Comparison of ENCODE assay signal across 11 cellular contexts in genomic region chr11:68012843-68013610, GRCh38. TPM values are rescaled to one million over a fixed set of nuclear protein-coding genes. Genes with fewer than 3 reads are reported as not detected.
A peak's percentile ranks its signal among the peaks of the same experiment; 100 is the strongest.
DNase-seq lines count a peak whose midpoint lies in the region; ATAC-seq and TF ChIP-seq lines count a peak whose summit lies in the region.
"Had no signal": no experiment of that assay in that cellular context is flagged by ENCODE, and none has a peak within 500 bp of the region (broad histone marks: within the 10 kb centered on the region; RNA-seq: fewer than 3 reads in every experiment).

No MANE protein-coding gene starts in this region.

- DNase-seq in AG08396 (ENCODE audit: low spot score) (peak; percentile 92), M059J (ENCODE audit: low read depth) (peak; percentile 100), coronary artery (ENCODE audit: low spot score) (peak; percentile 93), mucosa of gallbladder (ENCODE audit: low spot score) (peak; percentile 81), NOMO-1 (lab: John Stamatoyannopoulos, UW; ENCODE audit: unreplicated experiment in 2 of 2) (no peak), left lobe of liver (ENCODE audit: low spot score) (no peak), occipital lobe (lab: John Stamatoyannopoulos, UW) (no peak), Right ventricle myocardium superior (no peak)
- DNase-seq: activated CD4-positive, alpha-beta T cell treated with anti-CD3 and anti-CD28 coated beads, Interleukin-2, amount 50 U/mL, for 1 hour; NCI-H1092 treated with DMSO at 0.1 percent for 48 hours; stimulated activated CD4-positive, alpha-beta T cell treated with anti-CD3 and anti-CD28 coated beads, Interleukin-2, amount 100 ng/mL, for 24 hours had no signal

- ATAC-seq in left lobe of liver (no peak), Right ventricle myocardium superior (ENCODE audit: poor library complexity) (no peak)

- H3K27ac ChIP-seq in coronary artery, result peak overlapping the region; percentile 88 to 99

- peak overlapping the region; percentile 39 for H3K4me3 ChIP-seq in coronary artery

- TF ChIP-seq CTCF in coronary artery (IDR thresholded peaks at IDR 0.05), result no peak

- intact Hi-C loops in Right ventricle myocardium superior (cut with DNase I), result no loop called here

RNA-seq across cellular contexts. Expression of gene ALDH3B1, which starts 2.9 kb away (rescaled TPM):
- total RNA-seq in M059J (2014; rRNA removed; shearing (Covaris generic)), result 11.0 and 16.8 TPM in 2 replicates
- total RNA-seq in mucosa of gallbladder (34.8 TPM), left lobe of liver (3.2 TPM), occipital lobe (0.94 TPM), Right ventricle myocardium superior (4.4 TPM)

RNA-seq across cellular contexts. Expression of gene UNC93B1, which starts 9.1 kb away (rescaled TPM):
- total RNA-seq in M059J (2014; rRNA removed; shearing (Covaris generic)), result 56.3 and 75.4 TPM in 2 replicates
- 107 TPM for total RNA-seq in mucosa of gallbladder
- total RNA-seq in left lobe of liver, result 18.9 TPM
- total RNA-seq in occipital lobe, result 4.1 TPM
- 7.3 TPM for total RNA-seq in Right ventricle myocardium superior

RNA-seq across cellular contexts. Expression of gene NDUFS8, which starts 17.5 kb away (rescaled TPM):
- total RNA-seq in M059J (2014; rRNA removed; shearing (Covaris generic)), result 290 and 295 TPM in 2 replicates
- total RNA-seq in mucosa of gallbladder (168 TPM), left lobe of liver (104 TPM), occipital lobe (42.3 TPM), Right ventricle myocardium superior (474 TPM)

RNA-seq across cellular contexts. Expression of gene TCIRG1, which starts 25.8 kb away (rescaled TPM):
- total RNA-seq in M059J (2014; rRNA removed; shearing (Covaris generic)), result 29.0 and 33.9 TPM in 2 replicates
- total RNA-seq in mucosa of gallbladder, result 151 TPM
- 66.5 TPM for total RNA-seq in left lobe of liver
- 3.1 TPM for total RNA-seq in occipital lobe
- total RNA-seq in Right ventricle myocardium superior, result 22.3 TPM

Comparison
In these comparisons a context has a peak if more than half of its experiments do, and no peak if none do; other contexts are left out.
1. DNase-seq: peak in AG08396 (single experiment), M059J (single experiment), coronary artery (single experiment) and mucosa of gallbladder (single experiment); none in NOMO-1 (0 of 2), left lobe of liver (single experiment), occipital lobe (single experiment) and Right ventricle myocardium superior (single experiment).